ENCODE assay signal across 19 cellular contexts in the genomic region with DNA sequence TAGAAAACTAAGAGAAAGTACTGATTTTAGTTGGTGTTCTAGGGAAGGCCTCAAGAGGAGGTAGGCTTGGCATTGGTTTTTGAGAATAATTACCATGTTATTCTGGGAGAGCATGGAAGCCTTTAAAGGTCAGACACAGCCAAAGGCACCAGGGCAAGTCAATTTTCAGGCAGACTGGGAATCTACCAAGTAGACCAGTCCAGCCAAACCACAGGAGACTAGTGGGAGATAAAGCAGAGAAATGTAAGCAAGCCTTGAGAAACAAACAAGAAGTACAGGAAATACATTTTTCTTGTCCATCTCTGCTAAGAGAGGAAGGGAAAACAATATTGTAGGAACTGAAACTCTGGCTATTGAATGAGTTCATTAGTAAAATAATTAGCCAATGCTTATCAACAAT. TPM values are rescaled to one million over a fixed set of nuclear protein-coding genes. Genes with fewer than 3 reads are reported as not detected.
"Had no signal": no experiment of that assay in that cellular context is flagged by ENCODE, and none has a peak within 500 bp of the region (broad histone marks: within the 10 kb centered on the region; RNA-seq: fewer than 3 reads in every experiment).

No MANE protein-coding gene starts in this region.

- H3K9me3 Mint-ChIP-seq: activated naive CD4-positive, alpha-beta T cell treated with anti-CD3 and anti-CD28 coated beads for 36 hours; mesothelial cell of epicardium; stimulated activated naive CD8-positive, alpha-beta T cell treated with anti-CD3 and anti-CD28 coated beads, Interleukin-15, amount 100 ng/mL, for 72 hours had no signal

- DNase-seq: activated CD4-positive, alpha-beta T cell treated with anti-CD3 and anti-CD28 coated beads for 48 hours; activated CD8-positive, alpha-beta T cell treated with anti-CD3 and anti-CD28 coated beads, Interleukin-2, amount 10 ng/mL, durations not matched to agents 7 days and 5 days; activated naive CD4-positive, alpha-beta T cell treated with anti-CD3 and anti-CD28 coated beads for 36 hours; body of pancreas; cerebellar nuclear complex; kidney; pancreas; stimulated activated CD4-positive, alpha-beta T cell treated with anti-CD3 and anti-CD28 coated beads, Interleukin-15, amount 100 ng/mL, for 24 hours; stimulated activated CD4-positive, alpha-beta T cell treated with anti-CD3 and anti-CD28 coated beads, Interleukin-4, amount 100 ng/mL, for 24 hours; stimulated activated naive CD8-positive, alpha-beta T cell treated with anti-CD3 and anti-CD28 coated beads, Interleukin-15, amount 100 ng/mL, for 72 hours; SW 1271; testis; upper lobe of right lung; WERI-Rb-1 had no signal

- H3K27ac Mint-ChIP-seq: activated CD8-positive, alpha-beta T cell treated with anti-CD3 and anti-CD28 coated beads, Interleukin-2, amount 10 ng/mL, durations not matched to agents 7 days and 5 days; activated naive CD4-positive, alpha-beta T cell treated with anti-CD3 and anti-CD28 coated beads for 36 hours; activated T-helper 1 cell treated with anti-CD3 and anti-CD28 coated beads, Interleukin-12 subunit alpha, Interleukin-12 subunit beta, Interleukin-2, Interleukin-4 antibody, amounts not matched to agents 30 ng/mL and 10 ng/mL and 1 ng/mL, durations not matched to agents 14 hours and 24 hours and 36 hours; mesothelial cell of epicardium; neural progenitor cell; stimulated activated naive CD8-positive, alpha-beta T cell treated with anti-CD3 and anti-CD28 coated beads, Interleukin-15, amount 100 ng/mL, for 72 hours; T-helper 2 cell treated with Interferon-gamma antibody and Interleukin-4, amounts not matched to agents 5 μg/mL and 100 μg/mL, for 36 hours had no signal

- H3K36me3 ChIP-seq: neural progenitor cell, pancreas, upper lobe of right lung, WERI-Rb-1 had no signal

- H3K27ac ChIP-seq: body of pancreas, neural progenitor cell, pancreas, testis, upper lobe of right lung, WERI-Rb-1 had no signal

- H3K27me3 ChIP-seq: body of pancreas, pancreas, testis, upper lobe of right lung had no signal

- H3K4me3 ChIP-seq: body of pancreas, neural progenitor cell, pancreas, testis, upper lobe of right lung had no signal

- H3K36me3 Mint-ChIP-seq: mesothelial cell of epicardium, neural progenitor cell had no signal

- H3K4me3 Mint-ChIP-seq: activated CD8-positive, alpha-beta T cell treated with anti-CD3 and anti-CD28 coated beads, Interleukin-2, amount 10 ng/mL, durations not matched to agents 7 days and 5 days; activated naive CD4-positive, alpha-beta T cell treated with anti-CD3 and anti-CD28 coated beads for 36 hours; activated T-helper 1 cell treated with anti-CD3 and anti-CD28 coated beads, Interleukin-12 subunit alpha, Interleukin-12 subunit beta, Interleukin-2, Interleukin-4 antibody, amounts not matched to agents 30 ng/mL and 10 ng/mL and 1 ng/mL, durations not matched to agents 14 hours and 24 hours and 36 hours; mesothelial cell of epicardium; neural progenitor cell; stimulated activated naive CD8-positive, alpha-beta T cell treated with anti-CD3 and anti-CD28 coated beads, Interleukin-15, amount 100 ng/mL, for 72 hours; T-helper 2 cell treated with Interferon-gamma antibody and Interleukin-4, amounts not matched to agents 5 μg/mL and 100 μg/mL, for 36 hours had no signal

- ATAC-seq: activated CD8-positive, alpha-beta T cell treated with anti-CD3 and anti-CD28 coated beads, Interleukin-2, amount 10 ng/mL, durations not matched to agents 7 days and 5 days; body of pancreas; esophagus mucosa; pancreas; stimulated activated naive CD8-positive, alpha-beta T cell treated with anti-CD3 and anti-CD28 coated beads, Interleukin-15, amount 100 ng/mL, for 72 hours; upper lobe of right lung had no signal

- H3K4me1 Mint-ChIP-seq: mesothelial cell of epicardium; neural progenitor cell; stimulated activated naive CD8-positive, alpha-beta T cell treated with anti-CD3 and anti-CD28 coated beads, Interleukin-15, amount 100 ng/mL, for 72 hours had no signal

RNA-seq across cellular contexts. Expression of gene CCDC68, which starts 5.5 kb away (rescaled TPM):
- total RNA-seq: activated CD8-positive, alpha-beta T cell treated with anti-CD3 and anti-CD28 coated beads, Interleukin-2, amount 10 ng/mL, durations not matched to agents 7 days and 5 days; activated naive CD4-positive, alpha-beta T cell treated with anti-CD3 and anti-CD28 coated beads for 36 hours; activated T-helper 1 cell treated with anti-CD3 and anti-CD28 coated beads, Interleukin-12 subunit alpha, Interleukin-12 subunit beta, Interleukin-2, Interleukin-4 antibody, amounts not matched to agents 30 ng/mL and 10 ng/mL and 1 ng/mL, durations not matched to agents 14 hours and 24 hours and 36 hours; mesothelial cell of epicardium had no signal
